ENCODE assay signal across 13 cellular contexts in the genomic region with DNA sequence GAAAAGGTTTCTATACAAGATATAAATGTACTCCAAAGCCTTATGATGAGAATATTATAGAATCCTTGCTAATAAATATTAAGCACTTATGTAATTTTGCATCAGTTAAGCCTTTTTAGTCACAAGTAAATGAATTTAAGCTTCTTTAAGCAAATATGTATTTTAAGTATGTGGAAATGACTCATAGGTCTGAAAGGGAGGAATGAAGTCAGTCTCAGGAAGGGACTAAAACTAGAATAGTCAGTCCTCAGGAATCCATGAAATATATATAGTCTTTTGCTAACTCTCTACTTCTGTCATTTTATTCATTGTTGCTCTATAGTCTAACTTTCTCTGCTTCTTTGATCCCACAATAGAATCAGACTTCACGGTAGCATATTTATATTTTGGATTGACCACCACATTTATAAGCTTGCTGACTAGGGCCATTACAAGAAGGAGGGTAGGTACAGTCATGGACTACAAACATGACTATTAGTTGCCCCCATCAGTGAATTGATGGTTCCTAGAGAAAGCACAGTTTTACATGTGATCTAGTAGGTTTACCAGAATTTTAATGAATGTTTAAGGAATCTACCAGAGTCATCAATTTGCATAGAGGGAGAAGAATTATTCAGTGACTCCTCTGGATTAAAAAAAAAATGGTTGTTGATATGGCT.
DNase-seq lines count a peak whose midpoint lies in the region; ATAC-seq, FAIRE-seq and TF ChIP-seq lines count a peak whose summit lies in the region.
"Had no signal": no experiment of that assay in that cellular context is flagged by ENCODE, and none has a peak within 500 bp of the region (broad histone marks: within the 10 kb centered on the region; RNA-seq: fewer than 3 reads in every experiment).

No MANE protein-coding gene starts in this region.

- H3K4me1 ChIP-seq in adipocyte (ENCODE audit: control insufficient read depth, insufficient read depth, low read length) = peaks cover 5% of the 10 kb centered on the region

- DNase-seq in adipocyte (ENCODE audit: low read depth) (peak; percentile 84), foreskin fibroblast (peak; percentile 64 to 82), urothelium cell line (ENCODE audit: low spot score) (peak; percentile 35), RPMI8226 (no peak), D721Med (ENCODE audit: insufficient read length, low spot score) (no peak), KBM-7 (no peak)
- DNase-seq: activated CD4-positive, alpha-beta T cell treated with anti-CD3 and anti-CD28 coated beads, Interleukin-2, amount 10 ng/mL, durations not matched to agents 7 days and 5 days; activated naive CD4-positive, alpha-beta T cell treated with anti-CD3 and anti-CD28 coated beads for 36 hours; effector memory CD8-positive, alpha-beta T cell; NCI-H526; substantia nigra had no signal

- no peaks in the 10 kb centered on the region for H3K27me3 ChIP-seq in adipocyte (replicated peaks; ENCODE audit: control insufficient read depth, insufficient read depth, low read length)

- TF ChIP-seq CTCF in foreskin fibroblast (IDR thresholded peaks at IDR 0.05; ENCODE audit: low read depth, low read length) (no peak), D721Med (IDR thresholded peaks at IDR 0.05; ENCODE audit: insufficient read depth, missing control alignments) (no peak)

- ATAC-seq in HG02885 (IDR thresholded peaks at IDR 0.05; ENCODE audit: poor library complexity, unreplicated experiment) = peak; percentile 37
- ATAC-seq: effector memory CD8-positive, alpha-beta T cell had no signal

- H3K4me3 ChIP-seq in adipocyte (ENCODE audit: low read length) = no peak overlapping the region
- H3K4me3 ChIP-seq in foreskin fibroblast (ENCODE audit: low read depth in 1 of 2, low read length in 2 of 2) = no peak overlapping the region

- H3K9me3 ChIP-seq in adipocyte (ENCODE audit: control insufficient read depth, low read length) = no peaks in the 10 kb centered on the region

- H3K36me3 ChIP-seq in adipocyte (ENCODE audit: control insufficient read depth, insufficient read depth, low read length, severe bottlenecking) = no peaks in the 10 kb centered on the region

- H3K9ac ChIP-seq in adipocyte (ENCODE audit: low read length) = no peak overlapping the region

- in situ Hi-C loops in KBM-7 (cut with MboI; ENCODE audit: low pct_unique_long_range_greater_than_20kb, low sequenced_read_pairs) = no loop called here

- FAIRE-seq in urothelium cell line (lab: Jason Lieb, UNC) = no peak
- FAIRE-seq in D721Med (lab: Jason Lieb, UNC) = no peak
- FAIRE-seq: G401.6 had no signal

Comparison
In these comparisons a context has a peak if more than half of its experiments do, and no peak if none do; other contexts are left out.
1. DNase-seq: peak in adipocyte (single experiment), foreskin fibroblast (2 of 2) and urothelium cell line (single experiment); none in RPMI8226 (single experiment), D721Med (single experiment) and KBM-7 (single experiment).